In genomic region chr10:5629789-5630436, GRCh38 we compare ENCODE assay signal across 8 cellular contexts. TPM values are rescaled to one million over a fixed set of nuclear protein-coding genes. Genes with fewer than 3 reads are reported as not detected.
DNase-seq lines count a peak whose midpoint lies in the region; ATAC-seq and TF ChIP-seq lines count a peak whose summit lies in the region.

No MANE protein-coding gene starts in this region.

- DNase-seq in Ammon's horn (ENCODE audit: low spot score), result peak; percentile 76
- DNase-seq in NCI-H774 (lab: John Stamatoyannopoulos, UW), result peak; percentile 86
- DNase-seq in activated CD8-positive, alpha-beta memory T cell treated with anti-CD3 and anti-CD28 coated beads for 1 hour (ENCODE audit: extremely low read depth in 1 of 2, low read depth in 1 of 2), result peak; percentile 52 to 69
- DNase-seq in endodermal cell, result peak; percentile 95
- DNase-seq in middle frontal gyrus (ENCODE audit: extremely low spot score, low spot score), result peak; percentile 33
- peak; percentile 93 for DNase-seq in stimulated activated CD8-positive, alpha-beta memory T cell treated with anti-CD3 and anti-CD28 coated beads, Interleukin-4, amount 100 ng/mL, for 48 hours

- no peak overlapping the region for H3K27ac Mint-ChIP-seq in endodermal cell

- H3K4me3 ChIP-seq in endodermal cell (ENCODE audit: low read length), result no peak overlapping the region

- H3K4me1 ChIP-seq in endodermal cell (ENCODE audit: control insufficient read depth, insufficient read depth, low read length), result no peaks in the 10 kb centered on the region

- no peaks in the 10 kb centered on the region for H3K36me3 Mint-ChIP-seq in endodermal cell (ENCODE audit: low read depth)

- H3K4me3 Mint-ChIP-seq in endodermal cell, result no peak overlapping the region

- TF ChIP-seq CTCF in endodermal cell (conservative IDR thresholded peaks at IDR 0.05), result peak; percentile 95

- no peak overlapping the region for H3K27ac ChIP-seq in endodermal cell (ENCODE audit: low read depth, low read length)

- ATAC-seq in GM18861 (IDR thresholded peaks at IDR 0.05; ENCODE audit: unreplicated experiment), result peak; percentile 77
- peak; percentile 79 for ATAC-seq in HG03097 (IDR thresholded peaks at IDR 0.05; ENCODE audit: low FRiP score, unreplicated experiment)

- no peaks in the 10 kb centered on the region for H3K9me3 ChIP-seq in endodermal cell (ENCODE audit: control insufficient read depth, low read length)

- no peaks in the 10 kb centered on the region for H3K36me3 ChIP-seq in endodermal cell (ENCODE audit: control insufficient read depth, insufficient read depth, low read length)

- H3K9ac ChIP-seq in endodermal cell (ENCODE audit: extremely low read depth, low read length, poor library complexity, severe bottlenecking), result no peak overlapping the region

- H3K27me3 Mint-ChIP-seq in endodermal cell (ENCODE audit: insufficient read depth), result no peaks in the 10 kb centered on the region

- H3K9me3 Mint-ChIP-seq in endodermal cell, result no peaks in the 10 kb centered on the region

- H3K4me1 Mint-ChIP-seq in endodermal cell, result peaks cover 5% of the 10 kb centered on the region

- 59 to 69% methylated on average over 10 to 14 of the region's 14 CpGs for WGBS in endodermal cell (ENCODE audit: insufficient coverage in 1 of 2, insufficient read length in 1 of 2), 2 experiments

- H3K27me3 ChIP-seq in endodermal cell (ENCODE audit: control insufficient read depth, insufficient read depth, low read length, poor library complexity, severe bottlenecking), result no peaks in the 10 kb centered on the region

RNA-seq across cellular contexts. Expression of gene ASB13, which starts 36.5 kb away (rescaled TPM):
- total RNA-seq in endodermal cell, result 10 to 100 TPM; 12.8 to 13.5 TPM
- polyA plus RNA-seq in endodermal cell (2013, experiment 1 of 2), result 8.4 TPM
- 10.6 TPM for polyA plus RNA-seq in endodermal cell (2013, experiment 2 of 2)

RNA-seq across cellular contexts. Expression of gene TASOR2, which starts 54.7 kb away (rescaled TPM):
- total RNA-seq in endodermal cell, result 10 to 100 TPM; 47.1 to 53.0 TPM
- polyA plus RNA-seq in endodermal cell (2013, experiment 1 of 2), result 29.3 TPM
- polyA plus RNA-seq in endodermal cell (2013, experiment 2 of 2), result 29.4 TPM

Comparison
In these comparisons a context has a peak if more than half of its experiments do, and no peak if none do; other contexts are left out.
1. DNase-seq: peak in every context shown above with its lines; median percentile 95 in endodermal cell; 93 in stimulated activated CD8-positive, alpha-beta memory T cell treated with anti-CD3 and anti-CD28 coated beads, Interleukin-4, amount 100 ng/mL, for 48 hours; 86 in NCI-H774; 76 in Ammon's horn; 60 in activated CD8-positive, alpha-beta memory T cell treated with anti-CD3 and anti-CD28 coated beads for 1 hour; 33 in middle frontal gyrus.